ENCODE assay signal across 2 cellular contexts in genomic region chr11:46391186-46391577, GRCh38.
TF ChIP-seq lines count a peak whose summit lies in the region.

No MANE protein-coding gene starts in this region.

TF ChIP-seq in SK-N-SH, 30 proteins besides CTCF, POLR2A, EP300 and RAD21 (continued from another document):
- TF ChIP-seq JUND (IDR thresholded peaks at IDR 0.05): no peak
- TF ChIP-seq USF1 (IDR thresholded peaks at IDR 0.05; ENCODE audit: borderline replicate concordance, low read depth): no peak
- no peak for TF ChIP-seq GATA2 (CRISPR knock-in tag; IDR thresholded peaks at IDR 0.05)
- no peak for TF ChIP-seq YY1 (IDR thresholded peaks at IDR 0.05; ENCODE audit: low read depth)
- TF ChIP-seq ELF1 (IDR thresholded peaks at IDR 0.05): no peak
- no peak for TF ChIP-seq SIN3A (IDR thresholded peaks at IDR 0.05; ENCODE audit: borderline replicate concordance, low read depth, low read length)
- TF ChIP-seq CHD2 (IDR thresholded peaks at IDR 0.05; ENCODE audit: low read length, partially characterized antibody): no peak
- no peak for TF ChIP-seq RFX5 (IDR thresholded peaks at IDR 0.05; ENCODE audit: low read length)
- TF ChIP-seq FOXM1 (IDR thresholded peaks at IDR 0.05; ENCODE audit: low read depth): no peak
- no peak for TF ChIP-seq POLR2AphosphoS5 (IDR thresholded peaks at IDR 0.05; ENCODE audit: low read depth, low read length)

TF ChIP-seq in SK-N-SH treated with all-trans-retinoic acid at 6 μM for 48 hours, 23 proteins besides CTCF, POLR2A, EP300 and RAD21 (continued from another document):
- no peak for TF ChIP-seq POU6F1 (CRISPR knock-in tag; IDR thresholded peaks at IDR 0.05; ENCODE audit: borderline replicate concordance, low read depth)
- no peak for TF ChIP-seq ZNF8 (CRISPR knock-in tag; IDR thresholded peaks at IDR 0.05)
- no peak for TF ChIP-seq CSDC2 (CRISPR knock-in tag; IDR thresholded peaks at IDR 0.05)
- TF ChIP-seq RARB (CRISPR knock-in tag; IDR thresholded peaks at IDR 0.05): no peak
